ENCODE assay signal across 1 cellular context in the genomic region with DNA sequence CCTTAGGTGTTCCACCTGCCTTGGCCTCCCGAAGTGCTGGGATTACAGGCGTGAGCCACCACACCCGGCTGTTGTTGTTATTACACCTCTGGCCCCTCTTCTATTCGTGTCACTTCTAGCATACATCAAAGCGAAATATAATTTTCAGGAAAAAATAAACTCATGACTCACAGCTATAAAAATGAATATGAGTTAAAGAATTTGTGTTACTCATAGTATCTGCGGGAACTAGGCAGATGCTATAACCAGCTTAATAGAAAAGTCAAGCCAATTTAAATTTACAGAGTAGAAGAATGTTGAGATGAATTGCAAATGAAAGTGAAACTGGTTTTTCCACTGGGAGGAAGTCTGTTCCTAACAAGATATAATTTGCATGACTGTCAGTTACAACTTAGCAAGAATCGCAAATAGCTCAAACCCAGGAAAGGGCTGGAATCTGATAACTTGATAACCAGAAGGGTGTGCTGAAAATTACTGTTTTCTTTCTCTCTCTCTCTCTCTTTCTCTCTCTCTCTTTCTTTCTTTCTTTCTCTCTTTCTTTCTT.
TF ChIP-seq lines count a peak whose summit lies in the region.

No MANE protein-coding gene starts in this region.

TF ChIP-seq in K562, 482 proteins besides CTCF, POLR2A, EP300 and RAD21 (continued from another document and continues in another):
- no peak for TF ChIP-seq ZNF644 (tag; IDR thresholded peaks at IDR 0.05; ENCODE audit: low read depth)
- TF ChIP-seq, protein P1, sequence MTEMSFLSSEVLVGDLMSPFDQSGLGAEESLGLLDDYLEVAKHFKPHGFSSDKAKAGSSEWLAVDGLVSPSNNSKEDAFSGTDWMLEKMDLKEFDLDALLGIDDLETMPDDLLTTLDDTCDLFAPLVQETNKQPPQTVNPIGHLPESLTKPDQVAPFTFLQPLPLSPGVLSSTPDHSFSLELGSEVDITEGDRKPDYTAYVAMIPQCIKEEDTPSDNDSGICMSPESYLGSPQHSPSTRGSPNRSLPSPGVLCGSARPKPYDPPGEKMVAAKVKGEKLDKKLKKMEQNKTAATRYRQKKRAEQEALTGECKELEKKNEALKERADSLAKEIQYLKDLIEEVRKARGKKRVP (CRISPR knock-in tag; IDR thresholded peaks at IDR 0.05) = no peak
- no peak for TF ChIP-seq MGA (IDR thresholded peaks at IDR 0.05)
- no peak for TF ChIP-seq ZC3H4 (CRISPR knock-in tag; IDR thresholded peaks at IDR 0.05; ENCODE audit: borderline replicate concordance)
- peak; percentile 41 for TF ChIP-seq TAF9B (IDR thresholded peaks at IDR 0.05; ENCODE audit: partially characterized antibody)
- TF ChIP-seq OTX1 (CRISPR knock-in tag; IDR thresholded peaks at IDR 0.05) = no peak
- no peak for TF ChIP-seq SREBF2 (CRISPR knock-in tag; IDR thresholded peaks at IDR 0.05)
- no peak for TF ChIP-seq ZNF79 (CRISPR knock-in tag; IDR thresholded peaks at IDR 0.05; ENCODE audit: low read depth)
- no peak for TF ChIP-seq SP1 (CRISPR knock-in tag; IDR thresholded peaks at IDR 0.05)
- TF ChIP-seq CCAR2 (IDR thresholded peaks at IDR 0.05; ENCODE audit: low read depth, low read length) = no peak
- no peak for TF ChIP-seq CSDE1 (IDR thresholded peaks at IDR 0.05)
- TF ChIP-seq SIN3B (IDR thresholded peaks at IDR 0.05; ENCODE audit: low read depth) = no peak
- no peak for TF ChIP-seq ZNF75A (CRISPR knock-in tag; IDR thresholded peaks at IDR 0.05)
- TF ChIP-seq HDAC3 (IDR thresholded peaks at IDR 0.05; ENCODE audit: borderline replicate concordance, partially characterized antibody) = no peak
- TF ChIP-seq CREB1 (IDR thresholded peaks at IDR 0.05) = no peak
- TF ChIP-seq CREB1 (CRISPR knock-in tag; IDR thresholded peaks at IDR 0.05) = no peak
- TF ChIP-seq NFATC3 (IDR thresholded peaks at IDR 0.05) = no peak
- TF ChIP-seq E4F1 (CRISPR knock-in tag; IDR thresholded peaks at IDR 0.05; ENCODE audit: borderline replicate concordance) = no peak
- TF ChIP-seq STAT5B (CRISPR knock-in tag; IDR thresholded peaks at IDR 0.05) = no peak
- TF ChIP-seq MNT (conservative IDR thresholded peaks at IDR 0.05) = peak in 1 of 2 experiments; percentile 34; a peak in 1 of 4 replicates
- TF ChIP-seq ZNF561 (CRISPR knock-in tag; conservative IDR thresholded peaks at IDR 0.05) = no peak
- no peak for TF ChIP-seq MTF1 (CRISPR knock-in tag; IDR thresholded peaks at IDR 0.05; ENCODE audit: borderline replicate concordance)
- TF ChIP-seq ZNF592 (IDR thresholded peaks at IDR 0.05) = no peak
- no peak for TF ChIP-seq RHOXF2B (CRISPR knock-in tag; conservative IDR thresholded peaks at IDR 0.05)
- TF ChIP-seq SIX5 (IDR thresholded peaks at IDR 0.05; ENCODE audit: borderline replicate concordance in 1 of 2, insufficient read depth in 1 of 2, low read depth in 1 of 2, low read length in 2 of 2) = no peak
- no peak for TF ChIP-seq ZFP30 (CRISPR knock-in tag; IDR thresholded peaks at IDR 0.05; ENCODE audit: borderline replicate concordance)
- no peak for TF ChIP-seq KDM4B (IDR thresholded peaks at IDR 0.05; ENCODE audit: borderline replicate concordance in 2 of 2, low read depth in 1 of 2)
- TF ChIP-seq PHTF2 (CRISPR knock-in tag; IDR thresholded peaks at IDR 0.05) = no peak
- no peak for TF ChIP-seq ZNF408 (CRISPR knock-in tag; IDR thresholded peaks at IDR 0.05; ENCODE audit: low read depth)
- TF ChIP-seq NFYB (IDR thresholded peaks at IDR 0.05; ENCODE audit: extremely low read depth, insufficient read length) = no peak
- TF ChIP-seq RCOR1 (IDR thresholded peaks at IDR 0.05; ENCODE audit: borderline replicate concordance in 1 of 2, low read depth in 2 of 2, low read length in 2 of 2) = no peak
- no peak for TF ChIP-seq THRB (CRISPR knock-in tag; conservative IDR thresholded peaks at IDR 0.05)
